In genomic region chr17:9969301-9969935, GRCh38 we compare ENCODE assay signal across 26 cellular contexts.
"Had no signal": no experiment of that assay in that cellular context is flagged by ENCODE, and none has a peak within 500 bp of the region (broad histone marks: within the 10 kb centered on the region; RNA-seq: fewer than 3 reads in every experiment).

No MANE protein-coding gene starts in this region.

- H3K4me3 Mint-ChIP-seq: activated B cell treated with CpG ODN at 0.5 μM for 24 hours; activated CD4-positive, alpha-beta memory T cell treated with anti-CD3 and anti-CD28 coated beads for 36 hours; activated CD4-positive, alpha-beta T cell treated with anti-CD3 and anti-CD28 coated beads for 36 hours; activated CD8-positive, alpha-beta memory T cell treated with anti-CD3 and anti-CD28 coated beads, Interleukin-2, amount 10 ng/mL, durations not matched to agents 7 days and 5 days; activated naive CD8-positive, alpha-beta T cell treated with anti-CD3 and anti-CD28 coated beads, Interleukin-2, amount 50 U/mL, for 24 hours; activated T-helper 1 cell treated with anti-CD3 and anti-CD28 coated beads, Interleukin-12 subunit alpha, Interleukin-12 subunit beta, Interleukin-2, Interleukin-4 antibody, amounts not matched to agents 30 ng/mL and 10 ng/mL and 1 ng/mL, durations not matched to agents 14 hours and 24 hours and 36 hours; brain; effector memory CD8-positive, alpha-beta T cell; memory B cell; neural progenitor cell had no signal

- DNase-seq: activated B cell treated with CpG ODN at 0.5 μM for 24 hours; activated CD4-positive, alpha-beta memory T cell treated with anti-CD3 and anti-CD28 coated beads for 36 hours; activated CD4-positive, alpha-beta T cell treated with anti-CD3 and anti-CD28 coated beads for 36 hours; activated CD8-positive, alpha-beta memory T cell treated with anti-CD3 and anti-CD28 coated beads, Interleukin-2, amount 10 ng/mL, durations not matched to agents 7 days and 5 days; activated gamma-delta T cell; activated naive CD4-positive, alpha-beta T cell treated with anti-CD3 and anti-CD28 coated beads, Interleukin-2, amount 50 U/mL, for 16 hours; activated naive CD8-positive, alpha-beta T cell treated with anti-CD3 and anti-CD28 coated beads, Interleukin-2, amount 50 U/mL, for 24 hours; activated T-cell treated with anti-CD3 and anti-CD28 coated beads for 4 hours; effector memory CD8-positive, alpha-beta T cell; gastrocnemius medialis; hippocampal formation; left cardiac atrium; retina; sigmoid colon; stimulated activated CD4-positive, alpha-beta T cell treated with anti-CD3 and anti-CD28 coated beads, Interleukin-4, amount 100 ng/mL, for 1 hour; stimulated activated naive CD4-positive, alpha-beta T cell; T1000 had no signal

- H3K9me3 Mint-ChIP-seq: activated B cell treated with CpG ODN at 0.5 μM for 24 hours; activated CD4-positive, alpha-beta memory T cell treated with anti-CD3 and anti-CD28 coated beads for 36 hours; activated naive CD8-positive, alpha-beta T cell treated with anti-CD3 and anti-CD28 coated beads, Interleukin-2, amount 50 U/mL, for 24 hours; activated T-helper 1 cell treated with anti-CD3 and anti-CD28 coated beads, Interleukin-12 subunit alpha, Interleukin-12 subunit beta, Interleukin-2, Interleukin-4 antibody, amounts not matched to agents 30 ng/mL and 10 ng/mL and 1 ng/mL, durations not matched to agents 14 hours and 24 hours and 36 hours; brain; effector memory CD8-positive, alpha-beta T cell; memory B cell; neural progenitor cell had no signal

- H3K27ac Mint-ChIP-seq: activated B cell treated with CpG ODN at 0.5 μM for 24 hours; activated CD4-positive, alpha-beta memory T cell treated with anti-CD3 and anti-CD28 coated beads for 36 hours; activated CD4-positive, alpha-beta T cell treated with anti-CD3 and anti-CD28 coated beads for 36 hours; activated CD8-positive, alpha-beta memory T cell treated with anti-CD3 and anti-CD28 coated beads, Interleukin-2, amount 10 ng/mL, durations not matched to agents 7 days and 5 days; activated naive CD8-positive, alpha-beta T cell treated with anti-CD3 and anti-CD28 coated beads, Interleukin-2, amount 50 U/mL, for 24 hours; activated T-helper 1 cell treated with anti-CD3 and anti-CD28 coated beads, Interleukin-12 subunit alpha, Interleukin-12 subunit beta, Interleukin-2, Interleukin-4 antibody, amounts not matched to agents 30 ng/mL and 10 ng/mL and 1 ng/mL, durations not matched to agents 14 hours and 24 hours and 36 hours; brain; memory B cell; neural progenitor cell; progenitor cell of endocrine pancreas had no signal

- H3K4me3 ChIP-seq: dorsolateral prefrontal cortex, esophagus muscularis mucosa, gastrocnemius medialis, neural progenitor cell, sigmoid colon, thoracic aorta, upper lobe of right lung had no signal

- H3K4me1 Mint-ChIP-seq: activated CD4-positive, alpha-beta T cell treated with anti-CD3 and anti-CD28 coated beads for 36 hours; activated CD8-positive, alpha-beta memory T cell treated with anti-CD3 and anti-CD28 coated beads, Interleukin-2, amount 10 ng/mL, durations not matched to agents 7 days and 5 days; activated naive CD8-positive, alpha-beta T cell treated with anti-CD3 and anti-CD28 coated beads, Interleukin-2, amount 50 U/mL, for 24 hours; memory B cell had no signal

- H3K27me3 Mint-ChIP-seq: activated B cell treated with CpG ODN at 0.5 μM for 24 hours; activated CD4-positive, alpha-beta memory T cell treated with anti-CD3 and anti-CD28 coated beads for 36 hours; activated CD8-positive, alpha-beta memory T cell treated with anti-CD3 and anti-CD28 coated beads, Interleukin-2, amount 10 ng/mL, durations not matched to agents 7 days and 5 days; activated naive CD8-positive, alpha-beta T cell treated with anti-CD3 and anti-CD28 coated beads, Interleukin-2, amount 50 U/mL, for 24 hours; brain; effector memory CD8-positive, alpha-beta T cell had no signal

- H3K27ac ChIP-seq: esophagus muscularis mucosa, gastrocnemius medialis, neural progenitor cell, sigmoid colon, thoracic aorta, upper lobe of right lung had no signal

- H3K9ac ChIP-seq: neural progenitor cell had no signal

- H3K36me3 ChIP-seq: esophagus muscularis mucosa, gastrocnemius medialis, neural progenitor cell, sigmoid colon, thoracic aorta, upper lobe of right lung had no signal

- H3K27me3 ChIP-seq: dorsolateral prefrontal cortex, esophagus muscularis mucosa, neural progenitor cell, sigmoid colon, upper lobe of right lung had no signal

- H3K9me3 ChIP-seq: esophagus muscularis mucosa, gastrocnemius medialis, sigmoid colon, thoracic aorta, upper lobe of right lung had no signal

- H3K36me3 Mint-ChIP-seq: activated CD4-positive, alpha-beta memory T cell treated with anti-CD3 and anti-CD28 coated beads for 36 hours; activated CD8-positive, alpha-beta memory T cell treated with anti-CD3 and anti-CD28 coated beads, Interleukin-2, amount 10 ng/mL, durations not matched to agents 7 days and 5 days; brain; memory B cell; neural progenitor cell had no signal

- H2AFZ ChIP-seq: neural progenitor cell had no signal

- H3K4me2 ChIP-seq: neural progenitor cell had no signal

- ATAC-seq: activated CD4-positive, alpha-beta T cell treated with anti-CD3 and anti-CD28 coated beads for 36 hours; activated CD8-positive, alpha-beta memory T cell treated with anti-CD3 and anti-CD28 coated beads, Interleukin-2, amount 10 ng/mL, durations not matched to agents 7 days and 5 days; activated naive CD8-positive, alpha-beta T cell treated with anti-CD3 and anti-CD28 coated beads, Interleukin-2, amount 50 U/mL, for 24 hours; effector memory CD8-positive, alpha-beta T cell; gastrocnemius medialis; left cardiac atrium; upper lobe of right lung had no signal
